ENCODE assay signal across 18 cellular contexts in the genomic region with DNA sequence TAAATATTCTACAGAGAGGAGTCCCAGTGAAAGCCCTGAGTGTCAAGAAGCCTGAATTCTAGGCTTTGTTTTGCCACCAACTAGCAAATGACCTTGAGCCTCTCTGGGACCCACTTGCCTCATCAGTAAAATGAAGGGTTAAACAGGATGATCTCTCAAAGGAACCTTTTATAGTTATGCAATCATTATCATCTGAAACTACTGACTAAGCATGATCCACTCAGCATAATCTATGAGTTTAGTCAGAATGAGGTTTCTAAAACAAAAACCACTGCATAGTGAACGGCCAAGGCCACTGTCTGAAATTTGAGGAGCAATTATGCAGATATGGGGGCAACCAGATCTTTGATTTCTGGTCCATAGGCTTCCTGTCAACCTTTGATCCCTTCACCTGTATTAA.
DNase-seq lines count a peak whose midpoint lies in the region; ATAC-seq and TF ChIP-seq lines count a peak whose summit lies in the region.
"Had no signal": no experiment of that assay in that cellular context is flagged by ENCODE, and none has a peak within 500 bp of the region (broad histone marks: within the 10 kb centered on the region; RNA-seq: fewer than 3 reads in every experiment).

No MANE protein-coding gene starts in this region.

- no peak overlapping the region for H3K9ac ChIP-seq in neural progenitor cell

- H3K27ac Mint-ChIP-seq in neural progenitor cell: no peak overlapping the region

- 0 out of 2 replicates have a peak overlapping the region, but pooled peaks have one; percentile 28 for H2AFZ ChIP-seq in PC-9
- H2AFZ ChIP-seq in neural progenitor cell (replicated peaks): no peak overlapping the region

- no peak overlapping the region for H3K27ac ChIP-seq in HEK293 (ENCODE audit: extremely low read depth, low read depth, low read length)
- H3K27ac ChIP-seq in PC-9: peak overlapping the region; percentile 75
- no peak overlapping the region for H3K27ac ChIP-seq in neural progenitor cell
- H3K27ac ChIP-seq: adrenal gland, colonic mucosa, Peyer's patch had no signal

- 0 out of 2 replicates have a peak, but pooled peaks cover 3% of the 10 kb centered on the region for H3K9me2 ChIP-seq in PC-9 (ENCODE audit: insufficient read depth)

- no peaks in the 10 kb centered on the region; the same call in 1 of the 2 replicates for H3K9me3 ChIP-seq in HEK293 (ENCODE audit: control insufficient read depth, insufficient read depth, low read depth, low read length)
- peaks cover 12% of the 10 kb centered on the region; the same call in 1 of the 2 replicates for H3K9me3 ChIP-seq in PC-9 (ENCODE audit: insufficient read depth, low read depth)
- no peaks in the 10 kb centered on the region for H3K9me3 ChIP-seq in neural progenitor cell (ENCODE audit: low read depth)
- H3K9me3 ChIP-seq: adrenal gland, colonic mucosa, Peyer's patch had no signal

- H3K4me1 Mint-ChIP-seq in neural progenitor cell: peaks cover 39% of the 10 kb centered on the region

- H3K4me3 Mint-ChIP-seq in neural progenitor cell: no peak overlapping the region

- TF ChIP-seq CTCF in HEK293 (tag by site-specific recombination; IDR thresholded peaks at IDR 0.05) (no peak), PC-9 (conservative IDR thresholded peaks at IDR 0.05) (no peak), epithelial cell of esophagus (IDR thresholded peaks at IDR 0.05; ENCODE audit: insufficient read depth, low read depth, low read length, missing control alignments) (no peak), neural progenitor cell (IDR thresholded peaks at IDR 0.05) (no peak)

- no peak for ATAC-seq in HG03159 (IDR thresholded peaks at IDR 0.05; ENCODE audit: unreplicated experiment)
- no peak for ATAC-seq in Right ventricle myocardium superior (ENCODE audit: poor library complexity)
- ATAC-seq: HCT116 had no signal

- H3K79me2 ChIP-seq in PC-9 (ENCODE audit: low read depth) (0 out of 2 replicates have a peak, but pooled peaks cover 4% of the 10 kb centered on the region), neural progenitor cell (ENCODE audit: low read depth) (no peaks in the 10 kb centered on the region)

- H4K20me1 ChIP-seq in PC-9 (ENCODE audit: insufficient read depth): no peaks in the 10 kb centered on the region
- no peaks in the 10 kb centered on the region for H4K20me1 ChIP-seq in neural progenitor cell (ENCODE audit: low read depth)

- H3K4me2 ChIP-seq in PC-9 (peak overlapping the region; percentile 52), neural progenitor cell (no peak overlapping the region)

- peaks cover 4% of the 10 kb centered on the region for H3K27me3 Mint-ChIP-seq in neural progenitor cell (ENCODE audit: insufficient read depth, low read depth)

- H3K9me3 Mint-ChIP-seq in neural progenitor cell: peaks cover 3% of the 10 kb centered on the region

- H3K27me3 ChIP-seq in PC-9 (ENCODE audit: insufficient read depth, low read depth) (no peaks in the 10 kb centered on the region), neural progenitor cell (no peaks in the 10 kb centered on the region)
- H3K27me3 ChIP-seq: adrenal gland, colonic mucosa, Peyer's patch had no signal

- H3K4me1 ChIP-seq in HEK293 (ENCODE audit: control insufficient read depth, insufficient read depth, low read length) (peaks cover 16% of the 10 kb centered on the region), PC-9 (replicated peaks; ENCODE audit: insufficient read depth) (peaks cover 43% of the 10 kb centered on the region), neural progenitor cell (peaks cover 32% of the 10 kb centered on the region)
- H3K4me1 ChIP-seq: adrenal gland, colonic mucosa, Peyer's patch had no signal

- no peaks in the 10 kb centered on the region for H3K36me3 ChIP-seq in HEK293 (ENCODE audit: control insufficient read depth in 2 of 2, insufficient read depth in 1 of 2, low read length in 2 of 2)
- no peaks in the 10 kb centered on the region for H3K36me3 ChIP-seq in PC-9 (ENCODE audit: low read depth)
- no peaks in the 10 kb centered on the region for H3K36me3 ChIP-seq in neural progenitor cell
- H3K36me3 ChIP-seq: adrenal gland, colonic mucosa, Peyer's patch had no signal

- H3K36me3 Mint-ChIP-seq in neural progenitor cell: peaks cover 2% of the 10 kb centered on the region

- no TSS peak for BruUV-seq in PC-9 (replicated peaks; lab: Mats Ljungman, UMichigan)

- H3F3A ChIP-seq in PC-9 (ENCODE audit: insufficient read depth, low read depth): peaks cover 18% of the 10 kb centered on the region; the same call in 1 of the 2 replicates
- H3F3A ChIP-seq in neural progenitor cell (ENCODE audit: low read depth): peaks cover 7% of the 10 kb centered on the region

- DNase-seq in PC-9: peak in 1 of 2 experiments; percentile 55
- DNase-seq in epithelial cell of esophagus (ENCODE audit: low read depth): peak; percentile 63
- peak; percentile 30 for DNase-seq in renal cortical epithelial cell (ENCODE audit: low read depth)
- DNase-seq in neural progenitor cell (ENCODE audit: low spot score): no peak
- DNase-seq in Right ventricle myocardium superior: no peak
- no peak for DNase-seq in putamen (ENCODE audit: low spot score)
- DNase-seq: activated CD4-positive, alpha-beta T cell treated with anti-CD3 and anti-CD28 coated beads for 4 hours; activated effector memory CD4-positive, alpha-beta T cell treated with Interleukin-2 at 50 U/mL for 16 hours; adrenal gland; colonic mucosa; NCI-H1417 treated with DMSO at 0.1 percent for 48 hours; NCI-H2171 treated with DMSO at 0.1 percent for 48 hours; NCI-H748 treated with DMSO at 0.1 percent for 48 hours; Peyer's patch; stimulated activated CD4-positive, alpha-beta T cell treated with anti-CD3 and anti-CD28 coated beads, Interleukin-4, amount 100 ng/mL, for 24 hours had no signal

- POLR2A ChIA-PET in HEK293 (lab: Yijun Ruan, JAX): no interaction called here
- POLR2A ChIA-PET in PC-9 (lab: Charles Lee; ENCODE audit: unreplicated experiment): interaction anchor here (0.6 kb wide), 1 partner anchor 23 kb away, joined by 5 read pairs; no protein-coding TSS in a partner anchor

- intact Hi-C loops in PC-9 (cut with micrococcal nuclease; ENCODE audit: unreplicated experiment): loop anchor here (1.0 kb wide), 1 partner anchor 20 kb away; no protein-coding TSS in a partner anchor
- intact Hi-C loops in Right ventricle myocardium superior (cut with DNase I): no loop called here

- H3K4me3 ChIP-seq in HEK293 (ENCODE audit: low read depth, low read length) (no peak overlapping the region), PC-9 (no peak overlapping the region), epithelial cell of esophagus (ENCODE audit: low read length) (no peak overlapping the region), neural progenitor cell (no peak overlapping the region)
- H3K4me3 ChIP-seq: adrenal gland, colonic mucosa, Peyer's patch had no signal

- CTCF ChIA-PET in HEK293 (lab: Yijun Ruan, JAX): no interaction called here
- CTCF ChIA-PET in PC-9 (lab: Charles Lee): interaction anchor here (0.6 kb wide), 1 partner anchor 11 kb away, joined by 6 read pairs; no protein-coding TSS in a partner anchor

TF ChIP-seq in HEK293, 187 proteins besides CTCF, POLR2A, EP300 and RAD21:
- TF ChIP-seq ZFP69B (tag by site-specific recombination; IDR thresholded peaks at IDR 0.05) (0 out of 2 replicates have a peak, but pooled peaks have one; percentile 39), ZNF174 (tag by site-specific recombination; IDR thresholded peaks at IDR 0.05) (no peak), ZNF549 (tag by site-specific recombination; IDR thresholded peaks at IDR 0.05) (no peak), ZNF701 (tag by site-specific recombination; IDR thresholded peaks at IDR 0.05) (no peak), ZNF623 (tag by site-specific recombination; IDR thresholded peaks at IDR 0.05) (no peak), ZEB2 (tag by site-specific recombination; IDR thresholded peaks at IDR 0.05) (0 out of 2 replicates have a peak, but pooled peaks have one; percentile 23), ZSCAN16 (tag by site-specific recombination; IDR thresholded peaks at IDR 0.05) (no peak), ZNF10 (tag by site-specific recombination; IDR thresholded peaks at IDR 0.05) (no peak), ZNF654 (tag by site-specific recombination; IDR thresholded peaks at IDR 0.05; ENCODE audit: low read depth) (no peak), KLF10 (tag by site-specific recombination; IDR thresholded peaks at IDR 0.05) (no peak), ZSCAN5A (tag by site-specific recombination; IDR thresholded peaks at IDR 0.05) (no peak), ZNF596 (tag by site-specific recombination; IDR thresholded peaks at IDR 0.05) (no peak)
- TF ChIP-seq, protein P1, sequence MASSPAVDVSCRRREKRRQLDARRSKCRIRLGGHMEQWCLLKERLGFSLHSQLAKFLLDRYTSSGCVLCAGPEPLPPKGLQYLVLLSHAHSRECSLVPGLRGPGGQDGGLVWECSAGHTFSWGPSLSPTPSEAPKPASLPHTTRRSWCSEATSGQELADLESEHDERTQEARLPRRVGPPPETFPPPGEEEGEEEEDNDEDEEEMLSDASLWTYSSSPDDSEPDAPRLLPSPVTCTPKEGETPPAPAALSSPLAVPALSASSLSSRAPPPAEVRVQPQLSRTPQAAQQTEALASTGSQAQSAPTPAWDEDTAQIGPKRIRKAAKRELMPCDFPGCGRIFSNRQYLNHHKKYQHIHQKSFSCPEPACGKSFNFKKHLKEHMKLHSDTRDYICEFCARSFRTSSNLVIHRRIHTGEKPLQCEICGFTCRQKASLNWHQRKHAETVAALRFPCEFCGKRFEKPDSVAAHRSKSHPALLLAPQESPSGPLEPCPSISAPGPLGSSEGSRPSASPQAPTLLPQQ (tag by site-specific recombination; IDR thresholded peaks at IDR 0.05): peak; percentile 66; the same call in 1 of the 2 replicates
- TF ChIP-seq, protein P2, sequence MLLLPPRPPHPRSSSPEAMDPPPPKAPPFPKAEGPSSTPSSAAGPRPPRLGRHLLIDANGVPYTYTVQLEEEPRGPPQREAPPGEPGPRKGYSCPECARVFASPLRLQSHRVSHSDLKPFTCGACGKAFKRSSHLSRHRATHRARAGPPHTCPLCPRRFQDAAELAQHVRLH (tag by site-specific recombination; IDR thresholded peaks at IDR 0.05): no peak

Comparison
In these comparisons a context has a peak if more than half of its experiments do, and no peak if none do; other contexts are left out.
1. DNase-seq: peak in epithelial cell of esophagus (single experiment) and renal cortical epithelial cell (single experiment); none in neural progenitor cell (single experiment), Right ventricle myocardium superior (single experiment) and putamen (single experiment).